In genomic region chr5:79552984-79553383, GRCh38 we compare ENCODE assay signal across 1 cellular context.
TF ChIP-seq lines count a peak whose summit lies in the region.

No MANE protein-coding gene starts in this region.

TF ChIP-seq in IMR-90, 13 proteins besides CTCF, POLR2A, EP300 and RAD21:
- no peak for TF ChIP-seq USF2 (IDR thresholded peaks at IDR 0.05; ENCODE audit: low read depth, low read length)
- no peak for TF ChIP-seq RFX5 (IDR thresholded peaks at IDR 0.05; ENCODE audit: low read depth, low read length)
- TF ChIP-seq SMC3 (IDR thresholded peaks at IDR 0.05; ENCODE audit: low read depth, low read length), result no peak
- no peak for TF ChIP-seq FOS (IDR thresholded peaks at IDR 0.05; ENCODE audit: low read depth, low read length)
- TF ChIP-seq MAZ (IDR thresholded peaks at IDR 0.05; ENCODE audit: borderline replicate concordance, low read depth, low read length), result no peak
